17 cellular contexts compared by ENCODE assay signal in genomic region chr14:29817767-29818166, GRCh38.
DNase-seq lines count a peak whose midpoint lies in the region; ATAC-seq and TF ChIP-seq lines count a peak whose summit lies in the region.
"Had no signal": no experiment of that assay in that cellular context is flagged by ENCODE, and none has a peak within 500 bp of the region (broad histone marks: within the 10 kb centered on the region; RNA-seq: fewer than 3 reads in every experiment).

No MANE protein-coding gene starts in this region.

- H3K79me2 ChIP-seq in GM23338 (replicated peaks; ENCODE audit: insufficient read depth) = no peaks in the 10 kb centered on the region; the same call in 1 of the 2 replicates

- CTCF ChIA-PET in HEK293 (lab: Yijun Ruan, JAX) = interaction anchor here (0.7 kb wide), 1 partner anchor 181 kb away, joined by 3 read pairs; no protein-coding TSS in a partner anchor

- H4K20me1 ChIP-seq in GM23338 (replicated peaks; ENCODE audit: insufficient read depth) = no peaks in the 10 kb centered on the region
- H4K20me1 ChIP-seq: BLaER1 treated with 17β-estradiol and CSF1 and Interleukin-3, amounts not matched to agents 10 nM and 100 nM had no signal

- DNase-seq in NCI-H69 (lab: John Stamatoyannopoulos, UW) (peak; percentile 65), SHP77 treated with DMSO at 0.1 percent for 48 hours (lab: John Stamatoyannopoulos, UW) (no peak), GM23338 (ENCODE audit: low spot score) (no peak)
- DNase-seq: AML-193; Caco-2; Calu3; CD4-positive, alpha-beta T cell; CD8-positive, alpha-beta T cell; DMS79 treated with DMSO at 0.1 percent for 48 hours; GF-D8 had no signal

- H3K27me3 Mint-ChIP-seq in GM23338 (ENCODE audit: insufficient read depth, low read depth, poor library complexity) = no peaks in the 10 kb centered on the region
- H3K27me3 Mint-ChIP-seq: B cell; CD4-positive, alpha-beta T cell had no signal

- no peaks in the 10 kb centered on the region for H3K9me2 ChIP-seq in GM23338 (ENCODE audit: insufficient read depth)

- H3K9me3 ChIP-seq in HEK293 (ENCODE audit: control insufficient read depth, insufficient read depth, low read depth, low read length) = no peaks in the 10 kb centered on the region
- H3K9me3 ChIP-seq: A549, Caco-2 had no signal

- no peak overlapping the region for H3K4me2 ChIP-seq in GM23338
- H3K4me2 ChIP-seq: A549; BLaER1 treated with 17β-estradiol and CSF1 and Interleukin-3, amounts not matched to agents 10 nM and 100 nM had no signal

- TF ChIP-seq CTCF in HEK293 (tag by site-specific recombination; IDR thresholded peaks at IDR 0.05) = no peak
- no peak for TF ChIP-seq CTCF in VCaP (conservative IDR thresholded peaks at IDR 0.05)
- TF ChIP-seq CTCF in GM23338 (conservative IDR thresholded peaks at IDR 0.05; ENCODE audit: low read depth in 2 of 2) = no peak

- no peaks in the 10 kb centered on the region for H3K9me3 Mint-ChIP-seq in GM23338
- H3K9me3 Mint-ChIP-seq: CD8-positive, alpha-beta T cell had no signal

- no peak overlapping the region for H3K4me3 Mint-ChIP-seq in GM23338
- H3K4me3 Mint-ChIP-seq: B cell; CD4-positive, alpha-beta T cell; CD8-positive, alpha-beta T cell had no signal

- peaks cover 16% of the 10 kb centered on the region for H3K4me1 ChIP-seq in HEK293 (ENCODE audit: control insufficient read depth, insufficient read depth, low read length)
- peaks cover 31% of the 10 kb centered on the region; the same call in 1 of the 2 replicates for H3K4me1 ChIP-seq in GM23338 (ENCODE audit: insufficient read depth)
- H3K4me1 ChIP-seq: BLaER1 treated with 17β-estradiol and CSF1 and Interleukin-3, amounts not matched to agents 10 nM and 100 nM; Caco-2 had no signal

- no peak overlapping the region for H2AFZ ChIP-seq in GM23338

- ATAC-seq in GM23338 = no peak
- ATAC-seq: A549; CD8-positive, alpha-beta T cell had no signal

- POLR2A ChIA-PET in HEK293 (lab: Yijun Ruan, JAX) = no interaction called here

- no peaks in the 10 kb centered on the region for H3K27me3 ChIP-seq in GM23338 (ENCODE audit: insufficient read depth)
- H3K27me3 ChIP-seq: BLaER1 treated with 17β-estradiol and CSF1 and Interleukin-3, amounts not matched to agents 10 nM and 100 nM had no signal

- no peaks in the 10 kb centered on the region for H3F3A ChIP-seq in GM23338 (replicated peaks; ENCODE audit: low read depth)

- H3K27ac ChIP-seq in HEK293 (ENCODE audit: extremely low read depth, low read depth, low read length) (no peak overlapping the region), VCaP (peak overlapping the region; percentile 86), GM23338 (ENCODE audit: low read depth) (no peak overlapping the region)
- H3K27ac ChIP-seq: 22Rv1; A549; BLaER1 treated with 17β-estradiol and CSF1 and Interleukin-3, amounts not matched to agents 10 nM and 100 nM; C4-2B had no signal

- H3K36me3 Mint-ChIP-seq in GM23338 (ENCODE audit: low read depth) = no peaks in the 10 kb centered on the region
- H3K36me3 Mint-ChIP-seq: CD8-positive, alpha-beta T cell had no signal

- H3K4me3 ChIP-seq in HEK293 (ENCODE audit: low read depth, low read length) (no peak overlapping the region), GM23338 (no peak overlapping the region)
- H3K4me3 ChIP-seq: A549; BLaER1 treated with 17β-estradiol and CSF1 and Interleukin-3, amounts not matched to agents 10 nM and 100 nM had no signal

- H3K4me1 Mint-ChIP-seq in GM23338 = peaks cover 32% of the 10 kb centered on the region

- no peak overlapping the region; the same call in 1 of the 2 replicates for H3K27ac Mint-ChIP-seq in GM23338
- H3K27ac Mint-ChIP-seq: B cell; CD4-positive, alpha-beta T cell; CD8-positive, alpha-beta T cell had no signal

- H3K36me3 ChIP-seq in HEK293 (ENCODE audit: control insufficient read depth in 2 of 2, insufficient read depth in 1 of 2, low read length in 2 of 2) = no peaks in the 10 kb centered on the region
- no peaks in the 10 kb centered on the region for H3K36me3 ChIP-seq in GM23338 (ENCODE audit: insufficient read depth)
- H3K36me3 ChIP-seq: BLaER1 treated with 17β-estradiol and CSF1 and Interleukin-3, amounts not matched to agents 10 nM and 100 nM had no signal

TF ChIP-seq in HEK293, 187 proteins besides CTCF, POLR2A, EP300 and RAD21 (continues in another document):
- TF ChIP-seq PRDM6 (tag by site-specific recombination; IDR thresholded peaks at IDR 0.05) (peak; percentile 88), PATZ1 (tag by site-specific recombination; IDR thresholded peaks at IDR 0.05) (no peak), ZNF544 (tag by site-specific recombination; IDR thresholded peaks at IDR 0.05) (no peak), ZNF510 (tag by site-specific recombination; IDR thresholded peaks at IDR 0.05; ENCODE audit: insufficient replicate concordance) (no peak), ZNF350 (tag by site-specific recombination; IDR thresholded peaks at IDR 0.05) (no peak), ZNF501 (tag by site-specific recombination; IDR thresholded peaks at IDR 0.05) (no peak), ZNF248 (tag by site-specific recombination; IDR thresholded peaks at IDR 0.05) (no peak), ZNF654 (tag by site-specific recombination; IDR thresholded peaks at IDR 0.05; ENCODE audit: low read depth) (no peak), ZBTB17 (tag by site-specific recombination; IDR thresholded peaks at IDR 0.05) (no peak)

TF ChIP-seq in GM23338, 12 proteins besides CTCF, POLR2A, EP300 and RAD21 (continues in another document):
- TF ChIP-seq EZH2 (IDR thresholded peaks at IDR 0.05; ENCODE audit: low read depth, unreplicated experiment) (no peak), ZNF114 (CRISPR knock-in tag; IDR thresholded peaks at IDR 0.05) (no peak), STAT1 (IDR thresholded peaks at IDR 0.05; ENCODE audit: unreplicated experiment) (no peak), ETS1 (IDR thresholded peaks at IDR 0.05) (no peak), EZH2phosphoT487 (IDR thresholded peaks at IDR 0.05; ENCODE audit: unreplicated experiment) (no peak), CREB1 (CRISPR knock-in tag; IDR thresholded peaks at IDR 0.05; ENCODE audit: low read depth) (no peak), REST (IDR thresholded peaks at IDR 0.05; ENCODE audit: unreplicated experiment) (no peak)
